Comparison of ENCODE assay signal across 16 cellular contexts in the genomic region with DNA sequence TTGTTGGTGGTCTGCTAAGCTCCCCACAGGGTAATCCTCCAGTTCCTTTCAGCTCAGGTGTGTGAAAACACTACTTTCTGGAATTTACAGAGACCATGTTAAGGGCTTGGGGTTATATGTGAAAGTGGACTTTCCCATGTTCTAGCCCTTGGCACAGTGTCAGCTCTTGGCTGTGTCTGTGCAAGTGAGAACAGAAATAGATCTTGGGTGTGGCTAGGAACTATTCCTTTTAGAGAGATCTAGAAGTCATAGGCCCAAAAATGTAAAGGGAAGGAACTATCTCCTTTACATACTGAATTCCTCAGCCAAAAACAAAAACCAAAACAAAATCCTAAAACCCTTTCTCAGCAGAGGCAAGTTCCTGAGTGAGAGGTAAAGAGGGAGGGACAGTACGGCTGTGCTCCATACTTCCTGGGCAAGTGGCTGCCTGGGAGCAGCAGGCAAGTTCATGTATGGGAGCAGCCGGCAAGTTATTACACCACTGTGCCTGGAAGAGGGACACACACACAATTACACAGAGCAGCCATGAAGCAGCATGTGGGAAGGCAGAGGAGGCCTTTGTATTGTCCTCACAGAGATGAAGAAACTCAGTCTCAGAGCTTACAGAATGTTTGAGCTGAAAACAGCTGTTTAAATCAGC. TPM values are rescaled to one million over a fixed set of nuclear protein-coding genes. Genes with fewer than 3 reads are reported as not detected.
DNase-seq lines count a peak whose midpoint lies in the region; ATAC-seq and TF ChIP-seq lines count a peak whose summit lies in the region.
"Had no signal": no experiment of that assay in that cellular context is flagged by ENCODE, and none has a peak within 500 bp of the region (broad histone marks: within the 10 kb centered on the region; RNA-seq: fewer than 3 reads in every experiment).

No MANE protein-coding gene starts in this region.

- peaks cover 27 to 29% of the 10 kb centered on the region in 2 donors for H3K36me3 Mint-ChIP-seq in activated naive CD4-positive, alpha-beta T cell treated with anti-CD3 and anti-CD28 coated beads, Interleukin-2, amount 50 U/mL, for 72 hours

- no peak for TF ChIP-seq POLR2A in erythroblast (IDR thresholded peaks at IDR 0.05; ENCODE audit: low read length)

- H3K4me1 ChIP-seq in mucosa of descending colon (ENCODE audit: low read depth) (no peaks in the 10 kb centered on the region), upper lobe of right lung (peaks cover 22% of the 10 kb centered on the region)

- intact Hi-C loops in mucosa of descending colon (cut with DNase I, micrococcal nuclease) (no loop called here), upper lobe of right lung (cut with DNase I) (no loop called here)

- no peak for DNase-seq in activated naive CD4-positive, alpha-beta T cell treated with anti-CD3 and anti-CD28 coated beads, Interleukin-2, amount 50 U/mL, for 72 hours (ENCODE audit: low spot score in 2 of 2)
- DNase-seq in activated naive CD4-positive, alpha-beta T cell (lab: John Stamatoyannopoulos, UW), result no peak
- DNase-seq in erythroblast (lab: John Stamatoyannopoulos, UW) (peak; percentile 22 to 27), mucosa of descending colon (peak in 1 of 3 donors; percentile 53), upper lobe of right lung (no peak), NOMO-1 treated with DMSO at 0.1 percent for 48 hours (lab: John Stamatoyannopoulos, UW; ENCODE audit: unreplicated experiment) (no peak), C1 segment of cervical spinal cord (lab: John Stamatoyannopoulos, UW) (no peak)
- DNase-seq: central memory CD4-positive, alpha-beta T cell; GOT3; islet precursor cell; NCI-H1105; OCI-M1; stimulated activated CD4-positive, alpha-beta T cell treated with anti-CD3 and anti-CD28 coated beads, Interleukin-1b, Interleukin-23, amount 100 ng/mL, for 48 hours had no signal

- no peaks in the 10 kb centered on the region for H3K27me3 ChIP-seq in upper lobe of right lung

- TF ChIP-seq CTCF in mucosa of descending colon (IDR thresholded peaks at IDR 0.05) (no peak), upper lobe of right lung (IDR thresholded peaks at IDR 0.05) (no peak)

- H3K36me3 ChIP-seq in mucosa of descending colon (ENCODE audit: low read depth) (peaks cover 23% of the 10 kb centered on the region), upper lobe of right lung (peaks cover 96% of the 10 kb centered on the region)

- peak overlapping the region; percentile 52 to 65 for H3K27ac Mint-ChIP-seq in activated naive CD4-positive, alpha-beta T cell treated with anti-CD3 and anti-CD28 coated beads, Interleukin-2, amount 50 U/mL, for 72 hours
- H3K27ac Mint-ChIP-seq: B cell had no signal

- no peaks in the 10 kb centered on the region for H3K9me3 Mint-ChIP-seq in activated naive CD4-positive, alpha-beta T cell treated with anti-CD3 and anti-CD28 coated beads, Interleukin-2, amount 50 U/mL, for 72 hours

- H3K4me3 ChIP-seq in mucosa of descending colon, result no peak overlapping the region
- H3K4me3 ChIP-seq in upper lobe of right lung, result no peak overlapping the region

- H3K9me3 ChIP-seq in mucosa of descending colon (no peaks in the 10 kb centered on the region), upper lobe of right lung (no peaks in the 10 kb centered on the region)

- H3K27ac ChIP-seq in upper lobe of right lung, result peak overlapping the region; percentile 53

- ATAC-seq in activated naive CD4-positive, alpha-beta T cell treated with anti-CD3 and anti-CD28 coated beads, Interleukin-2, amount 50 U/mL, for 72 hours, result no peak
- ATAC-seq in mucosa of descending colon (peak; percentile 60), upper lobe of right lung (peak; percentile 60), GM18907 (IDR thresholded peaks at IDR 0.05; ENCODE audit: unreplicated experiment) (no peak)
- ATAC-seq: activated CD4-positive, CD25-positive, alpha-beta regulatory T cell treated with anti-CD3 and anti-CD28 coated beads, Interleukin-2, amount 50 U/mL, for 24 hours had no signal

RNA-seq across cellular contexts. Expression of a gene that starts 19.9 kb away (rescaled TPM):
- 1 to 10 TPM; 4.3 to 5.4 TPM for total RNA-seq in activated naive CD4-positive, alpha-beta T cell treated with anti-CD3 and anti-CD28 coated beads, Interleukin-2, amount 50 U/mL, for 72 hours
- total RNA-seq in mucosa of descending colon (1 to 10 TPM; 4.5 to 7.8 (median 5.5) TPM), upper lobe of right lung (6.8 TPM)

RNA-seq across cellular contexts. Expression of a gene that starts 43.0 kb away (rescaled TPM):
- total RNA-seq in activated naive CD4-positive, alpha-beta T cell treated with anti-CD3 and anti-CD28 coated beads, Interleukin-2, amount 50 U/mL, for 72 hours, result 10 to 100 TPM; 76.0 to 92.8 TPM
- 10 to 100 TPM; 46.4 to 60.5 (median 58.9) TPM for total RNA-seq in mucosa of descending colon
- 69.6 TPM for total RNA-seq in upper lobe of right lung

Comparison
In these comparisons a context has a peak if more than half of its experiments do, and no peak if none do; other contexts are left out.
1. ATAC-seq: peak in mucosa of descending colon (single experiment) and upper lobe of right lung (single experiment); none in activated naive CD4-positive, alpha-beta T cell treated with anti-CD3 and anti-CD28 coated beads, Interleukin-2, amount 50 U/mL, for 72 hours (0 of 2) and GM18907 (single experiment).
2. DNase-seq: peak in erythroblast (2 of 2); none in activated naive CD4-positive, alpha-beta T cell treated with anti-CD3 and anti-CD28 coated beads, Interleukin-2, amount 50 U/mL, for 72 hours (0 of 2), activated naive CD4-positive, alpha-beta T cell (0 of 4), upper lobe of right lung (single experiment), NOMO-1 treated with DMSO at 0.1 percent for 48 hours (single experiment) and C1 segment of cervical spinal cord (0 of 14).